ENCODE assay signal across 19 cellular contexts in the genomic region with DNA sequence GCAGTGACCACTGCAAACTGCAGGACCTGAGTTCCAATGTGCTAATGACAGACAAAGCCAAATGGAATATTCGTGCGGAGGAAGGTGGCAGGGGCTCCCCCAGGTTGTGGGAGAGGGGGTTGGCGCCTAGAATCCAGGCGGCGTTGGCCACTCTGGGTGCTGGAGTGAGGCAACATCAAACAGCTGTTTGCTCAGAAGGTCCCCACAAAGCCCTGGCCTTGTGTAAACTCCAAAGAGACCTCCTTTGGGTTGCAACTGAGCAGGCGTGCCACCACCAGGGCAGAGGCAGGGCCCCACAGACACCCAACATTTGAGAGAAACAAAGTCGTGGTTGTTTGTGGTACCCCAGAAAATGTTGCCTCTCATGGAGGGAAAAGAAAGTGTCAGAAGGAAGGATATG. TPM values are rescaled to one million over a fixed set of nuclear protein-coding genes. Genes with fewer than 3 reads are reported as not detected.
A peak's percentile ranks its signal among the peaks of the same experiment; 100 is the strongest.
DNase-seq lines count a peak whose midpoint lies in the region; ATAC-seq and TF ChIP-seq lines count a peak whose summit lies in the region.
"Had no signal": no experiment of that assay in that cellular context is flagged by ENCODE, and none has a peak within 500 bp of the region (broad histone marks: within the 10 kb centered on the region; RNA-seq: fewer than 3 reads in every experiment).

No MANE protein-coding gene starts in this region.

- CTCF ChIA-PET in Caco-2 (lab: Charles Lee): no interaction called here

- no peak for ATAC-seq in GM19351 (IDR thresholded peaks at IDR 0.05; ENCODE audit: unreplicated experiment)
- ATAC-seq in HG03095 (IDR thresholded peaks at IDR 0.05; ENCODE audit: unreplicated experiment): no peak

- H3K79me1 ChIP-seq in neuronal stem cell (ENCODE audit: low read depth, low read length): no peaks in the 10 kb centered on the region

- H3K4me2 ChIP-seq in neuronal stem cell (ENCODE audit: insufficient read depth, low read length, poor library complexity, severe bottlenecking): no peak overlapping the region
- H3K4me2 ChIP-seq: BLaER1 had no signal

- H3K9me3 ChIP-seq in Caco-2 (no peaks in the 10 kb centered on the region), neuronal stem cell (replicated peaks in 1 of 2; ENCODE audit: control insufficient read depth in 2 of 2, insufficient read depth in 1 of 2, low read depth in 1 of 2, low read length in 2 of 2) (peaks cover 4 to 6% of the 10 kb centered on the region in 2 donors)
- H3K9me3 ChIP-seq: BE2C had no signal

- BruUV-seq in Caco-2 (replicated peaks; lab: Mats Ljungman, UMichigan): no TSS peak

- no peak overlapping the region for H3K27ac ChIP-seq in neuronal stem cell (replicated peaks; ENCODE audit: low read length)
- H3K27ac ChIP-seq: BLaER1 had no signal

- H3K9me3 Mint-ChIP-seq in Caco-2 (ENCODE audit: unreplicated experiment): no peaks in the 10 kb centered on the region
- H3K9me3 Mint-ChIP-seq: CD4-positive, alpha-beta memory T cell; CD8-positive, alpha-beta memory T cell had no signal

- H3K14ac ChIP-seq in neuronal stem cell (ENCODE audit: low read length): peak overlapping the region; percentile 47

- no peak overlapping the region for H3K4me3 Mint-ChIP-seq in Caco-2 (ENCODE audit: unreplicated experiment)
- H3K4me3 Mint-ChIP-seq: CD14-positive monocyte; CD4-positive, alpha-beta memory T cell; CD4-positive, CD25-positive, alpha-beta regulatory T cell; CD8-positive, alpha-beta memory T cell had no signal

- peak overlapping the region; percentile 63 for H2AK5ac ChIP-seq in neuronal stem cell (ENCODE audit: low read depth, low read length)

- intact Hi-C loops in Caco-2 (cut with micrococcal nuclease; ENCODE audit: unreplicated experiment): no loop called here

- H3K27me3 ChIP-seq in Caco-2 (replicated peaks; ENCODE audit: control insufficient read depth, insufficient read depth, low read length) (no peaks in the 10 kb centered on the region), H7 (ENCODE audit: control insufficient read depth, insufficient read depth, low read length) (no peaks in the 10 kb centered on the region), neuronal stem cell (ENCODE audit: control insufficient read depth in 3 of 3, insufficient read depth in 3 of 3, low read depth in 1 of 3, low read length in 3 of 3) (peaks cover 0 to 2% (median 0%) of the 10 kb centered on the region in 3 experiments)
- H3K27me3 ChIP-seq: BLaER1 had no signal

- H3K27me3 Mint-ChIP-seq in Caco-2 (ENCODE audit: insufficient read depth, unreplicated experiment): no peaks in the 10 kb centered on the region

- POLR2A ChIA-PET in Caco-2 (lab: Charles Lee): no interaction called here

- H2BK120ac ChIP-seq in neuronal stem cell (ENCODE audit: low read depth, low read length): no peak overlapping the region

- H3K23ac ChIP-seq in neuronal stem cell (ENCODE audit: low read depth, low read length, poor library complexity): no peak overlapping the region

- H3K36me3 ChIP-seq in Caco-2 (ENCODE audit: control insufficient read depth, insufficient read depth, low read length): no peaks in the 10 kb centered on the region
- no peaks in the 10 kb centered on the region for H3K36me3 ChIP-seq in H7 (replicated peaks; ENCODE audit: control insufficient read depth, insufficient read depth, low read length)
- no peaks in the 10 kb centered on the region for H3K36me3 ChIP-seq in neuronal stem cell (replicated peaks in 1 of 2; ENCODE audit: control insufficient read depth in 2 of 2, insufficient read depth in 2 of 2, low read length in 2 of 2)
- H3K36me3 ChIP-seq: BE2C, BLaER1 had no signal

- no peak overlapping the region for H2BK12ac ChIP-seq in neuronal stem cell (ENCODE audit: low read length)

- no peak overlapping the region for H3K9ac ChIP-seq in neuronal stem cell (ENCODE audit: low read depth, low read length, poor library complexity)
- H3K9ac ChIP-seq: BLaER1 had no signal

- peaks cover 12% of the 10 kb centered on the region for H3K4me1 Mint-ChIP-seq in Caco-2 (ENCODE audit: low read depth, unreplicated experiment)
- H3K4me1 Mint-ChIP-seq: CD14-positive monocyte; CD4-positive, alpha-beta memory T cell; CD4-positive, CD25-positive, alpha-beta regulatory T cell; CD8-positive, alpha-beta memory T cell had no signal

- peak overlapping the region; percentile 70 for H3K27ac Mint-ChIP-seq in Caco-2 (ENCODE audit: unreplicated experiment)
- H3K27ac Mint-ChIP-seq: CD4-positive, alpha-beta memory T cell; CD4-positive, CD25-positive, alpha-beta regulatory T cell; CD8-positive, alpha-beta memory T cell had no signal

- H3K18ac ChIP-seq in neuronal stem cell (ENCODE audit: low read length): no peak overlapping the region

- no peak overlapping the region for H2BK5ac ChIP-seq in neuronal stem cell (ENCODE audit: low read length)

- no peak for TF ChIP-seq CTCF in Caco-2 (IDR thresholded peaks at IDR 0.05; ENCODE audit: insufficient read depth in 1 of 2, low read depth in 1 of 2, low read length in 1 of 2, severe bottlenecking in 1 of 2, unreplicated experiment in 1 of 2)

- no peak overlapping the region for H2AFZ ChIP-seq in neuronal stem cell (ENCODE audit: low read length)

- H3K4ac ChIP-seq in neuronal stem cell (ENCODE audit: low read length): no peak overlapping the region

- H3K4me1 ChIP-seq in Caco-2 (peaks cover 17% of the 10 kb centered on the region), neuronal stem cell (ENCODE audit: control insufficient read depth in 2 of 2, insufficient read depth in 1 of 2, low read depth in 1 of 2, low read length in 2 of 2) (peaks cover 0 to 2% of the 10 kb centered on the region in 2 donors)
- H3K4me1 ChIP-seq: BE2C, BLaER1 had no signal

- no CpG with 5 or more reads among the region's 7 CpGs for WGBS in neuronal stem cell (ENCODE audit: extremely low coverage in 2 of 2, insufficient read length in 2 of 2, insufficient replicate concordance in 1 of 2), 2 donors

- no peak for DNase-seq in Caco-2
- peak; percentile 41 for DNase-seq in H7
- DNase-seq in neuronal stem cell (ENCODE audit: low spot score): no peak
- DNase-seq in NCI-H1092 (lab: John Stamatoyannopoulos, UW): no peak
- DNase-seq: 8988T; ACHN; BE2C; C1 segment of cervical spinal cord; Calu3; CD4-positive, CD25-positive, alpha-beta regulatory T cell; CD8-positive, alpha-beta memory T cell; COR-L47; DMS79 treated with DMSO at 0.1 percent for 48 hours; GF-D8 had no signal

- no peak overlapping the region for H4K8ac ChIP-seq in neuronal stem cell (ENCODE audit: low read depth, low read length)

- H3K4me3 ChIP-seq in Caco-2 (ENCODE audit: low read depth, low read length): no peak overlapping the region
- no peak overlapping the region for H3K4me3 ChIP-seq in H7 (ENCODE audit: insufficient read depth, low read depth, low read length)
- no peak overlapping the region for H3K4me3 ChIP-seq in neuronal stem cell (ENCODE audit: low read length in 2 of 2)
- H3K4me3 ChIP-seq: BLaER1 had no signal

- H3K36me3 Mint-ChIP-seq in Caco-2 (ENCODE audit: insufficient read depth, unreplicated experiment): no peaks in the 10 kb centered on the region
- H3K36me3 Mint-ChIP-seq: CD14-positive monocyte; CD4-positive, alpha-beta memory T cell; CD4-positive, CD25-positive, alpha-beta regulatory T cell; CD8-positive, alpha-beta memory T cell had no signal

- no peak overlapping the region for H4K91ac ChIP-seq in neuronal stem cell (ENCODE audit: low read depth, low read length, poor library complexity)

- H2BK15ac ChIP-seq in neuronal stem cell (ENCODE audit: low read length): no peak overlapping the region

RNA-seq across cellular contexts. Expression of gene STKLD1, which starts 14.5 kb away (rescaled TPM):
- total RNA-seq in Caco-2 (2022): 3.4 and 4.1 TPM in 2 replicates
- 0.17 and 0.41 TPM in 2 replicates for total RNA-seq in H7 (2014; rRNA removed; shearing (Covaris generic))
- polyA plus RNA-seq in neuronal stem cell (2013, experiment 1 of 2): 1.9 TPM
- 1.6 TPM for polyA plus RNA-seq in neuronal stem cell (2013, experiment 2 of 2)
- polyA plus RNA-seq: CD14-positive monocyte had no signal

RNA-seq across cellular contexts. Expression of gene SURF4, which starts 14.9 kb away (rescaled TPM):
- total RNA-seq in Caco-2 (2022): 239 and 253 TPM in 2 replicates
- 174 and 181 TPM in 2 replicates for total RNA-seq in H7 (2014; rRNA removed; shearing (Covaris generic))
- polyA plus RNA-seq in neuronal stem cell (2013, experiment 1 of 2): 107 TPM
- polyA plus RNA-seq in neuronal stem cell (2013, experiment 2 of 2): 106 TPM

RNA-seq across cellular contexts. Expression of gene REXO4, which starts 27.1 kb away (rescaled TPM):
- total RNA-seq in Caco-2 (2022): 43.6 and 44.1 TPM in 2 replicates
- total RNA-seq in H7 (2014; rRNA removed; shearing (Covaris generic)): 28.5 and 33.5 TPM in 2 replicates
- polyA plus RNA-seq in neuronal stem cell (2013, experiment 1 of 2): 29.0 TPM
- polyA plus RNA-seq in neuronal stem cell (2013, experiment 2 of 2): 28.1 TPM

RNA-seq across cellular contexts. Expression of gene ADAMTS13, which starts 31.5 kb away (rescaled TPM):
- 5.3 and 6.2 TPM in 2 replicates for total RNA-seq in Caco-2 (2022)
- total RNA-seq in H7 (2014; rRNA removed; shearing (Covaris generic)): 2.8 and 5.5 TPM in 2 replicates
- polyA plus RNA-seq in neuronal stem cell (2013, experiment 1 of 2): 4.0 TPM
- 3.9 TPM for polyA plus RNA-seq in neuronal stem cell (2013, experiment 2 of 2)
- polyA plus RNA-seq: CD14-positive monocyte; CD4-positive, alpha-beta memory T cell had no signal

RNA-seq across cellular contexts. Expression of gene SURF2, which starts 34.4 kb away (rescaled TPM):
- 32.3 and 34.4 TPM in 2 replicates for total RNA-seq in Caco-2 (2022)
- total RNA-seq in H7 (2014; rRNA removed; shearing (Covaris generic)): 25.8 and 28.1 TPM in 2 replicates
- polyA plus RNA-seq in neuronal stem cell (2013, experiment 1 of 2): 22.0 TPM
- polyA plus RNA-seq in neuronal stem cell (2013, experiment 2 of 2): 22.0 TPM
